In the genomic region with DNA sequence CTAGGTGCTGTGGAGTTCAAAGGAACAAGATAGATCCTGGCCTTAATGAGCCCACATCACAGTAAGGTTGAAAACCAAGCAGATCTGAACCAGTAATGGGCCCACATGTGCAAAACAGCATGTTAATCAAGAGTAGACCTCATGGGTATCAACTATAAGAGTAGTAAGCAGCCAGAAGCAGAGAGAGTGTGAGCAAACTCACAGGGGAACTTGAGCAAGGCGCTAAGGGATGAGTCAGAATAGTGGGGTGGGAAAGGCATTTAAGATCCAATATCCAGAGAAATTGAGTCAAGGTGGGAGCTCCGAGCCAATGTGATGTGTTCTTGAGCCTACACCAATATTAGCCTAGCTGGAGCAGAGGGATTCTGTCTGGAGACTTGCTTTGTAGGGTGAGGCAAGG, we compare ENCODE assay signal across 23 cellular contexts. TPM values are rescaled to one million over a fixed set of nuclear protein-coding genes. Genes with fewer than 3 reads are reported as not detected.
A peak's percentile ranks its signal among the peaks of the same experiment; 100 is the strongest.
DNase-seq lines count a peak whose midpoint lies in the region; ATAC-seq, FAIRE-seq and TF ChIP-seq lines count a peak whose summit lies in the region.
"Had no signal": no experiment of that assay in that cellular context is flagged by ENCODE, and none has a peak within 500 bp of the region (broad histone marks: within the 10 kb centered on the region; RNA-seq: fewer than 3 reads in every experiment).

No MANE protein-coding gene starts in this region.

- no peaks in the 10 kb centered on the region for H3K9me3 Mint-ChIP-seq in stimulated activated naive CD8-positive, alpha-beta T cell treated with anti-CD3 and anti-CD28 coated beads, Interleukin-15, amount 100 ng/mL, for 72 hours
- H3K9me3 Mint-ChIP-seq: CD8-positive, alpha-beta T cell had no signal

- no peak overlapping the region for H3K27ac ChIP-seq in upper lobe of right lung
- H3K27ac ChIP-seq: A549 had no signal

- H3K4me2 ChIP-seq in Loucy (ENCODE audit: low read depth, low read length, poor library complexity, severe bottlenecking), result peak overlapping the region; percentile 18
- H3K4me2 ChIP-seq: A549 had no signal

- no peak overlapping the region for H3K27ac Mint-ChIP-seq in stimulated activated naive CD8-positive, alpha-beta T cell treated with anti-CD3 and anti-CD28 coated beads, Interleukin-15, amount 100 ng/mL, for 72 hours
- H3K27ac Mint-ChIP-seq: CD14-positive monocyte had no signal

- ATAC-seq in upper lobe of right lung, result peak; percentile 20
- no peak for ATAC-seq in stimulated activated naive CD8-positive, alpha-beta T cell treated with anti-CD3 and anti-CD28 coated beads, Interleukin-15, amount 100 ng/mL, for 72 hours
- ATAC-seq: A549; CD8-positive, alpha-beta T cell; HepG2 had no signal

- H3K79me2 ChIP-seq in Loucy (ENCODE audit: insufficient read depth, low read length), result no peaks in the 10 kb centered on the region

- peaks cover 26% of the 10 kb centered on the region for H3K4me1 ChIP-seq in Loucy (ENCODE audit: insufficient read depth, low read length, poor library complexity, severe bottlenecking)
- peaks cover 21% of the 10 kb centered on the region for H3K4me1 ChIP-seq in upper lobe of right lung
- H3K4me1 ChIP-seq: A549, BE2C had no signal

- peak overlapping the region; percentile 77 for H2AFZ ChIP-seq in Loucy (ENCODE audit: low read length)

- H3K27me3 ChIP-seq in Loucy (ENCODE audit: insufficient read depth, low read length, poor library complexity, severe bottlenecking) (no peaks in the 10 kb centered on the region), upper lobe of right lung (no peaks in the 10 kb centered on the region)
- H3K27me3 ChIP-seq: BE2C had no signal

- H4K20me1 ChIP-seq in Loucy (ENCODE audit: insufficient read depth, low read length, poor library complexity, severe bottlenecking), result no peaks in the 10 kb centered on the region

- intact Hi-C loops in upper lobe of right lung (cut with DNase I), result no loop called here

- TF ChIP-seq CTCF in Loucy (conservative IDR thresholded peaks at IDR 0.05; ENCODE audit: low read length) (no peak), fibroblast of mammary gland (conservative IDR thresholded peaks at IDR 0.05; ENCODE audit: control insufficient read depth, insufficient read depth, low read depth, low read length) (no peak), upper lobe of right lung (IDR thresholded peaks at IDR 0.05) (no peak)

- no peak overlapping the region for H3K4me3 ChIP-seq in Loucy (ENCODE audit: low read length, poor library complexity, severe bottlenecking)
- no peak overlapping the region for H3K4me3 ChIP-seq in fibroblast of mammary gland (ENCODE audit: control insufficient read depth, low read depth, low read length)
- no peak overlapping the region for H3K4me3 ChIP-seq in upper lobe of right lung
- H3K4me3 ChIP-seq: A549 had no signal

- H3K9me2 ChIP-seq in Loucy (replicated peaks; ENCODE audit: low read depth, low read length), result no peaks in the 10 kb centered on the region

- no peak overlapping the region for H3K4me3 Mint-ChIP-seq in stimulated activated naive CD8-positive, alpha-beta T cell treated with anti-CD3 and anti-CD28 coated beads, Interleukin-15, amount 100 ng/mL, for 72 hours
- H3K4me3 Mint-ChIP-seq: CD14-positive monocyte; CD8-positive, alpha-beta T cell had no signal

- no peaks in the 10 kb centered on the region for H3F3A ChIP-seq in Loucy (ENCODE audit: low read depth)

- H3K27me3 Mint-ChIP-seq in stimulated activated naive CD8-positive, alpha-beta T cell treated with anti-CD3 and anti-CD28 coated beads, Interleukin-15, amount 100 ng/mL, for 72 hours, result no peaks in the 10 kb centered on the region

- FAIRE-seq in RCC 7860 (lab: Jason Lieb, UNC), result no peak
- FAIRE-seq: A549, D721Med, GM12892, GM19239, HepG2 had no signal

- H3K36me3 ChIP-seq in Loucy (ENCODE audit: insufficient read depth, low read length) (no peaks in the 10 kb centered on the region), upper lobe of right lung (no peaks in the 10 kb centered on the region)
- H3K36me3 ChIP-seq: BE2C had no signal

- H3K4me1 Mint-ChIP-seq in stimulated activated naive CD8-positive, alpha-beta T cell treated with anti-CD3 and anti-CD28 coated beads, Interleukin-15, amount 100 ng/mL, for 72 hours, result peaks cover 15% of the 10 kb centered on the region
- H3K4me1 Mint-ChIP-seq: CD14-positive monocyte had no signal

- DNase-seq in fibroblast of mammary gland (ENCODE audit: low read depth), result peak; percentile 5
- peak; percentile 16 for DNase-seq in islet precursor cell
- DNase-seq in upper lobe of right lung, result no peak
- DNase-seq in RCC 7860 (ENCODE audit: low spot score), result no peak
- no peak for DNase-seq in stimulated activated naive CD8-positive, alpha-beta T cell treated with anti-CD3 and anti-CD28 coated beads, Interleukin-15, amount 100 ng/mL, for 72 hours
- DNase-seq in dermis blood vessel endothelial cell, result no peak
- no peak for DNase-seq in NCI-H146 treated with DMSO at 0.1 percent for 48 hours (lab: John Stamatoyannopoulos, UW; ENCODE audit: unreplicated experiment)
- DNase-seq: BE2C; CD8-positive, alpha-beta T cell; COR-L47; DMS153; DMS79 treated with DMSO at 0.1 percent for 48 hours; EL; GDM1; H7 had no signal

- H3K9ac ChIP-seq in Loucy (ENCODE audit: low read depth, low read length, poor library complexity, severe bottlenecking), result no peak overlapping the region

- no peaks in the 10 kb centered on the region for H3K9me3 ChIP-seq in Loucy (ENCODE audit: insufficient read depth, low read depth, low read length)
- H3K9me3 ChIP-seq in upper lobe of right lung, result no peaks in the 10 kb centered on the region
- H3K9me3 ChIP-seq: A549, BE2C had no signal

RNA-seq across cellular contexts. Expression of a gene that starts 52.4 kb away (rescaled TPM):
- total RNA-seq in upper lobe of right lung (62.2 TPM), dermis blood vessel endothelial cell (under 0.01 and 0.33 TPM in 2 replicates)
- total RNA-seq: CD8-positive, alpha-beta T cell; HepG2; HT1080 had no signal

Comparison
In these comparisons a context has a peak if more than half of its experiments do, and no peak if none do; other contexts are left out.
1. DNase-seq: peak in fibroblast of mammary gland (single experiment) and islet precursor cell (single experiment); none in upper lobe of right lung (single experiment), RCC 7860 (single experiment), stimulated activated naive CD8-positive, alpha-beta T cell treated with anti-CD3 and anti-CD28 coated beads, Interleukin-15, amount 100 ng/mL, for 72 hours (0 of 2), dermis blood vessel endothelial cell (single experiment) and NCI-H146 treated with DMSO at 0.1 percent for 48 hours (single experiment).
2. RNA of a gene that starts 52.4 kb away (total RNA-seq): 62.2 TPM in upper lobe of right lung (single experiment); under 0.01 to 0.33 TPM in dermis blood vessel endothelial cell; every median in the first group is over 10 times any median in the second.